Comparison of ENCODE assay signal across 23 cellular contexts in genomic region chr7:45670717-45671116, GRCh38.
DNase-seq lines count a peak whose midpoint lies in the region; ATAC-seq, FAIRE-seq and TF ChIP-seq lines count a peak whose summit lies in the region.
"Had no signal": no experiment of that assay in that cellular context is flagged by ENCODE, and none has a peak within 500 bp of the region (broad histone marks: within the 10 kb centered on the region; RNA-seq: fewer than 3 reads in every experiment).

No MANE protein-coding gene starts in this region.

- 39% methylated on average over 6 of the region's 6 CpGs for WGBS in liver
- 83% methylated on average over 3 of the region's 6 CpGs for WGBS in HepG2 (ENCODE audit: low lambda C conversion rate)
- 94% methylated on average over 5 of the region's 6 CpGs for WGBS in prostate gland

- no peak for FAIRE-seq in HepG2 (lab: Jason Lieb, UNC)
- FAIRE-seq: A549, D721Med, RCC 7860 had no signal

- TF ChIP-seq CTCF in liver (IDR thresholded peaks at IDR 0.05; ENCODE audit: low read depth, low read length, missing input control) (no peak), HepG2 (CRISPR knock-in tag; IDR thresholded peaks at IDR 0.05) (no peak), prostate gland (IDR thresholded peaks at IDR 0.05) (no peak), GM13976 (IDR thresholded peaks at IDR 0.05; ENCODE audit: borderline replicate concordance, control extremely low read depth, extremely low read depth, insufficient read depth, missing control alignments) (no peak)

- H3K9ac ChIP-seq in liver (ENCODE audit: low read depth in 1 of 2, low read length in 2 of 2) (no peak overlapping the region), HepG2 (ENCODE audit: insufficient read depth, low read depth, low read length) (no peak overlapping the region)

- intact Hi-C loops in HepG2 (cut with micrococcal nuclease; ENCODE audit: unreplicated experiment), result no loop called here
- intact Hi-C loops in prostate gland (cut with DNase I), result no loop called here

- in situ Hi-C loops in HepG2 (cut with HindIII; ENCODE audit: extremely low pct_ligation_motif_present, low pct_unique_long_range_greater_than_20kb), result no loop called here
- in situ Hi-C loops in GM13976 (cut with MboI; ENCODE audit: low sequenced_read_pairs, unreplicated experiment), result no loop called here

- H3K4me2 ChIP-seq in HepG2 (ENCODE audit: low read depth, low read length), result no peak overlapping the region
- H3K4me2 ChIP-seq: A549 had no signal

- H2AFZ ChIP-seq in HepG2 (ENCODE audit: low read length), result no peak overlapping the region

- peak overlapping the region; percentile 8 to 29 for H3K27ac ChIP-seq in liver (ENCODE audit: low read depth in 1 of 2, low read length in 2 of 2)
- no peak overlapping the region for H3K27ac ChIP-seq in HepG2 (ENCODE audit: extremely low read length, insufficient read depth, low read length)
- H3K27ac ChIP-seq in prostate gland, result no peak overlapping the region
- H3K27ac ChIP-seq: A549, HL-60, SJCRH30 had no signal

- H3K27me3 ChIP-seq in liver (ENCODE audit: control insufficient read depth in 4 of 4, insufficient read depth in 4 of 4, low read length in 3 of 4), result no peaks in the 10 kb centered on the region
- H3K27me3 ChIP-seq in HepG2 (ENCODE audit: control insufficient read depth in 1 of 2, insufficient read depth in 2 of 2, low read length in 2 of 2), result no peaks in the 10 kb centered on the region
- H3K27me3 ChIP-seq in prostate gland (replicated peaks; ENCODE audit: insufficient read depth), result no peaks in the 10 kb centered on the region
- H3K27me3 ChIP-seq: SJCRH30 had no signal

- H3K79me2 ChIP-seq in HepG2 (ENCODE audit: insufficient read depth, low read length), result no peaks in the 10 kb centered on the region

- no peak for ATAC-seq in HepG2
- no peak for ATAC-seq in GM19395 (IDR thresholded peaks at IDR 0.05; ENCODE audit: unreplicated experiment)
- no peak for ATAC-seq in HG03196 (IDR thresholded peaks at IDR 0.05; ENCODE audit: unreplicated experiment)
- ATAC-seq: A549 had no signal

- H3K4me1 ChIP-seq in liver (ENCODE audit: control insufficient read depth in 4 of 4, insufficient read depth in 4 of 4, low read length in 3 of 4) (peaks cover 0 to 15% (median 5%) of the 10 kb centered on the region in 4 donors), HepG2 (ENCODE audit: insufficient read depth, low read length) (no peaks in the 10 kb centered on the region), prostate gland (replicated peaks) (no peaks in the 10 kb centered on the region)
- H3K4me1 ChIP-seq: A549, SJCRH30 had no signal

- POLR2A ChIA-PET in HepG2 (lab: Yijun Ruan, JAX), result no interaction called here

- TF ChIP-seq EP300 in HepG2 (IDR thresholded peaks at IDR 0.05; ENCODE audit: low read depth in 2 of 2, low read length in 2 of 2), result no peak
- TF ChIP-seq EP300 in HepG2 (CRISPR knock-in tag; IDR thresholded peaks at IDR 0.05; ENCODE audit: borderline replicate concordance), result no peak

- CTCF ChIA-PET in HepG2 (lab: Yijun Ruan, JAX; ENCODE audit: low intra/inter-chr PET ratio, low total read pairs), result no interaction called here

- DNase-seq in HepG2 (ENCODE audit: low spot score) (no peak), islet precursor cell (peak; percentile 33), prostate gland (ENCODE audit: low spot score) (peak; percentile 1), GM13976 (ENCODE audit: low spot score) (no peak)
- DNase-seq: DMS53, EL, GF-D8, H7, HFFc6, Karpas-422, NCI-H1694, NCI-H2081, NCI-H2171 treated with DMSO at 0.1 percent for 48 hours, NCI-H446, NCI-H526, SJCRH30 had no signal

- peak; percentile 47 to 71 for TF ChIP-seq RAD21 in liver (IDR thresholded peaks at IDR 0.05)
- no peak for TF ChIP-seq RAD21 in HepG2 (CRISPR knock-in tag; IDR thresholded peaks at IDR 0.05)

- TF ChIP-seq POLR2A in HepG2 (IDR thresholded peaks at IDR 0.05; ENCODE audit: insufficient read depth in 1 of 2, low read depth in 2 of 2, low read length in 2 of 2) (no peak), prostate gland (IDR thresholded peaks at IDR 0.05) (no peak)

- no peaks in the 10 kb centered on the region for H4K20me1 ChIP-seq in HepG2 (ENCODE audit: insufficient read depth, low read length)

- no TSS peak for BruUV-seq in HepG2 (replicated peaks; lab: Mats Ljungman, UMichigan)

- H3K9me3 ChIP-seq in liver (ENCODE audit: control insufficient read depth in 4 of 4, low read length in 3 of 4) (no peaks in the 10 kb centered on the region), HepG2 (ENCODE audit: low read length) (0 out of 2 replicates have a peak, but pooled peaks cover 3% of the 10 kb centered on the region), prostate gland (no peaks in the 10 kb centered on the region)
- H3K9me3 ChIP-seq: A549, SJCRH30 had no signal

- H3K36me3 ChIP-seq in liver (ENCODE audit: control insufficient read depth in 4 of 4, insufficient read depth in 3 of 4, low read depth in 1 of 4, low read length in 3 of 4), result no peaks in the 10 kb centered on the region
- no peaks in the 10 kb centered on the region for H3K36me3 ChIP-seq in HepG2 (replicated peaks in 1 of 2; ENCODE audit: control insufficient read depth in 1 of 2, insufficient read depth in 2 of 2, low read length in 2 of 2)
- H3K36me3 ChIP-seq in prostate gland, result no peaks in the 10 kb centered on the region
- H3K36me3 ChIP-seq: SJCRH30 had no signal

- H3K4me3 ChIP-seq in liver (ENCODE audit: low read depth in 1 of 3, low read length in 3 of 3) (no peak overlapping the region), HepG2 (replicated peaks in 1 of 3; ENCODE audit: insufficient read depth in 1 of 3, low read depth in 2 of 3, low read length in 3 of 3) (no peak overlapping the region), prostate gland (no peak overlapping the region)
- H3K4me3 ChIP-seq: A549, SJCRH30 had no signal

TF ChIP-seq in liver, 16 proteins besides CTCF, POLR2A, EP300 and RAD21 (continues in another document):
- TF ChIP-seq FOXA2 (IDR thresholded peaks at IDR 0.05) (no peak), ATF3 (IDR thresholded peaks at IDR 0.05) (no peak), FOXA1 (IDR thresholded peaks at IDR 0.05) (peak; percentile 8), EGR1 (IDR thresholded peaks at IDR 0.05; ENCODE audit: low read depth in 2 of 2) (no peak), TAF1 (conservative IDR thresholded peaks at IDR 0.05) (no peak), HNF4G (IDR thresholded peaks at IDR 0.05) (peak; percentile 51), MAX (IDR thresholded peaks at IDR 0.05) (no peak), YY1 (IDR thresholded peaks at IDR 0.05) (peak; percentile 15), SP1 (IDR thresholded peaks at IDR 0.05) (peak; percentile 85), JUND (IDR thresholded peaks at IDR 0.05) (no peak), GABPA (IDR thresholded peaks at IDR 0.05 in 1 of 2, conservative IDR thresholded peaks at IDR 0.05 in 1 of 2) (no peak), HNF4A (conservative IDR thresholded peaks at IDR 0.05) (peak; percentile 76 to 93)

TF ChIP-seq in HepG2, 621 proteins besides CTCF, POLR2A, EP300 and RAD21:
- TF ChIP-seq ZNF280B (CRISPR knock-in tag; IDR thresholded peaks at IDR 0.05; ENCODE audit: borderline replicate concordance), result no peak
TF ChIP-seq in HepG2: peak in this region for 0.

Comparison
In these comparisons a context has a peak if more than half of its experiments do, and no peak if none do; other contexts are left out.
1. H3K27ac ChIP-seq: peak in liver (2 of 2); none in HepG2 (single experiment) and prostate gland (0 of 2).
2. DNase-seq: peak in islet precursor cell (single experiment) and prostate gland (single experiment); none in HepG2 (single experiment) and GM13976 (single experiment).